Comparison of ENCODE assay signal across 8 cellular contexts in genomic region chr16:21520134-21521047, GRCh38.
DNase-seq lines count a peak whose midpoint lies in the region; ATAC-seq and TF ChIP-seq lines count a peak whose summit lies in the region.
"Not testable (repeated sequence)": the region's sequence is repeated elsewhere in the genome, so short reads cannot be mapped to it uniquely, and the experiment has no call there.

No MANE protein-coding gene starts in this region.

- H3K9ac ChIP-seq in HUES64 (ENCODE audit: low read depth, low read length), result peak overlapping the region; percentile 94
- H3K9ac ChIP-seq in OCI-LY1 (ENCODE audit: low read length), result peak overlapping the region; percentile 66

- under 1% methylated on average over 92 of the region's 101 CpGs for WGBS in HUES64

- not testable (repeated sequence) for H3K27me3 ChIP-seq in HUES64 (ENCODE audit: insufficient read depth, low read length); mononuclear cell (ENCODE audit: insufficient read depth, low read length)
- peaks cover 15% of the 10 kb centered on the region for H3K27me3 ChIP-seq in OCI-LY1 (ENCODE audit: insufficient read depth, low read length)

- peak; percentile 99 for DNase-seq in DMS 273 (lab: John Stamatoyannopoulos, UW; ENCODE audit: unreplicated experiment)
- DNase-seq in activated T-cell treated with anti-CD3 and anti-CD28 coated beads for 24 hours (ENCODE audit: low read depth), result peak; percentile 96
- peak; percentile 93 for DNase-seq in epithelial cell of esophagus (ENCODE audit: low read depth)
- peak; percentile 97 to 100 for DNase-seq in stimulated activated CD8-positive, alpha-beta memory T cell treated with anti-CD3 and anti-CD28 coated beads, Interleukin-2, amount 100 ng/mL, for 48 hours (ENCODE audit: low read depth in 2 of 2)

- peak overlapping the region; percentile 89 for H3K4me3 ChIP-seq in HUES64 (ENCODE audit: low read length)
- H3K4me3 ChIP-seq in OCI-LY1 (ENCODE audit: low read depth, low read length, poor library complexity, severe bottlenecking), result peak overlapping the region; percentile 65
- peak overlapping the region; percentile 62 for H3K4me3 ChIP-seq in epithelial cell of esophagus (ENCODE audit: low read length)
- peak overlapping the region; percentile 59 for H3K4me3 ChIP-seq in mononuclear cell (ENCODE audit: low read length)

- H2AFZ ChIP-seq in OCI-LY1 (ENCODE audit: low read length), result not testable (repeated sequence)

- H3K36me3 ChIP-seq in HUES64 (ENCODE audit: insufficient read depth, low read length), result not testable (repeated sequence)
- H3K36me3 ChIP-seq in OCI-LY1 (ENCODE audit: insufficient read depth, low read length), result peaks cover 12% of the 10 kb centered on the region

- not testable (repeated sequence) for H3K9me3 ChIP-seq in HUES64 (ENCODE audit: insufficient read depth, low read depth, low read length); OCI-LY1 (ENCODE audit: low read length); mononuclear cell (ENCODE audit: low read depth, low read length)

- H3K4me1 ChIP-seq in HUES64 (ENCODE audit: insufficient read depth, low read length) (peaks cover 15% of the 10 kb centered on the region; the same call in 1 of the 2 replicates), OCI-LY1 (ENCODE audit: insufficient read depth, low read length, severe bottlenecking) (peaks cover 29% of the 10 kb centered on the region), mononuclear cell (ENCODE audit: insufficient read depth, low read length) (peaks cover 20% of the 10 kb centered on the region)

- TF ChIP-seq CTCF in OCI-LY1 (IDR thresholded peaks at IDR 0.05; ENCODE audit: low read length); epithelial cell of esophagus (IDR thresholded peaks at IDR 0.05; ENCODE audit: insufficient read depth, low read depth, low read length, missing control alignments): not testable (repeated sequence)

- not testable (repeated sequence) for H3F3A ChIP-seq in OCI-LY1 (ENCODE audit: insufficient read depth, low read length)

- peak; percentile 52 for ATAC-seq in GM21526 (IDR thresholded peaks at IDR 0.05; ENCODE audit: low FRiP score, unreplicated experiment)

- peak overlapping the region; percentile 50 for H3K4me2 ChIP-seq in OCI-LY1 (ENCODE audit: low read length)

- peak overlapping the region; percentile 95 for H3K27ac ChIP-seq in HUES64 (ENCODE audit: low read depth, low read length)
- H3K27ac ChIP-seq in OCI-LY1 (ENCODE audit: low read depth, low read length, poor library complexity, severe bottlenecking), result not testable (repeated sequence)

- peaks cover 25% of the 10 kb centered on the region for H3K79me2 ChIP-seq in OCI-LY1 (ENCODE audit: insufficient read depth, low read length)

- H4K20me1 ChIP-seq in OCI-LY1 (ENCODE audit: insufficient read depth, low read length), result not testable (repeated sequence)

- H3K9me2 ChIP-seq in OCI-LY1 (ENCODE audit: low read depth, low read length), result not testable (repeated sequence)
